Comparison of ENCODE assay signal across 1 cellular context in genomic region chr1:85202092-85202863, GRCh38.
A peak's percentile ranks its signal among the peaks of the same experiment; 100 is the strongest.
TF ChIP-seq lines count a peak whose summit lies in the region.

No MANE protein-coding gene starts in this region.

TF ChIP-seq in HepG2, 621 proteins besides CTCF, POLR2A, EP300 and RAD21 (continued from another document):
- TF ChIP-seq, protein P1, sequence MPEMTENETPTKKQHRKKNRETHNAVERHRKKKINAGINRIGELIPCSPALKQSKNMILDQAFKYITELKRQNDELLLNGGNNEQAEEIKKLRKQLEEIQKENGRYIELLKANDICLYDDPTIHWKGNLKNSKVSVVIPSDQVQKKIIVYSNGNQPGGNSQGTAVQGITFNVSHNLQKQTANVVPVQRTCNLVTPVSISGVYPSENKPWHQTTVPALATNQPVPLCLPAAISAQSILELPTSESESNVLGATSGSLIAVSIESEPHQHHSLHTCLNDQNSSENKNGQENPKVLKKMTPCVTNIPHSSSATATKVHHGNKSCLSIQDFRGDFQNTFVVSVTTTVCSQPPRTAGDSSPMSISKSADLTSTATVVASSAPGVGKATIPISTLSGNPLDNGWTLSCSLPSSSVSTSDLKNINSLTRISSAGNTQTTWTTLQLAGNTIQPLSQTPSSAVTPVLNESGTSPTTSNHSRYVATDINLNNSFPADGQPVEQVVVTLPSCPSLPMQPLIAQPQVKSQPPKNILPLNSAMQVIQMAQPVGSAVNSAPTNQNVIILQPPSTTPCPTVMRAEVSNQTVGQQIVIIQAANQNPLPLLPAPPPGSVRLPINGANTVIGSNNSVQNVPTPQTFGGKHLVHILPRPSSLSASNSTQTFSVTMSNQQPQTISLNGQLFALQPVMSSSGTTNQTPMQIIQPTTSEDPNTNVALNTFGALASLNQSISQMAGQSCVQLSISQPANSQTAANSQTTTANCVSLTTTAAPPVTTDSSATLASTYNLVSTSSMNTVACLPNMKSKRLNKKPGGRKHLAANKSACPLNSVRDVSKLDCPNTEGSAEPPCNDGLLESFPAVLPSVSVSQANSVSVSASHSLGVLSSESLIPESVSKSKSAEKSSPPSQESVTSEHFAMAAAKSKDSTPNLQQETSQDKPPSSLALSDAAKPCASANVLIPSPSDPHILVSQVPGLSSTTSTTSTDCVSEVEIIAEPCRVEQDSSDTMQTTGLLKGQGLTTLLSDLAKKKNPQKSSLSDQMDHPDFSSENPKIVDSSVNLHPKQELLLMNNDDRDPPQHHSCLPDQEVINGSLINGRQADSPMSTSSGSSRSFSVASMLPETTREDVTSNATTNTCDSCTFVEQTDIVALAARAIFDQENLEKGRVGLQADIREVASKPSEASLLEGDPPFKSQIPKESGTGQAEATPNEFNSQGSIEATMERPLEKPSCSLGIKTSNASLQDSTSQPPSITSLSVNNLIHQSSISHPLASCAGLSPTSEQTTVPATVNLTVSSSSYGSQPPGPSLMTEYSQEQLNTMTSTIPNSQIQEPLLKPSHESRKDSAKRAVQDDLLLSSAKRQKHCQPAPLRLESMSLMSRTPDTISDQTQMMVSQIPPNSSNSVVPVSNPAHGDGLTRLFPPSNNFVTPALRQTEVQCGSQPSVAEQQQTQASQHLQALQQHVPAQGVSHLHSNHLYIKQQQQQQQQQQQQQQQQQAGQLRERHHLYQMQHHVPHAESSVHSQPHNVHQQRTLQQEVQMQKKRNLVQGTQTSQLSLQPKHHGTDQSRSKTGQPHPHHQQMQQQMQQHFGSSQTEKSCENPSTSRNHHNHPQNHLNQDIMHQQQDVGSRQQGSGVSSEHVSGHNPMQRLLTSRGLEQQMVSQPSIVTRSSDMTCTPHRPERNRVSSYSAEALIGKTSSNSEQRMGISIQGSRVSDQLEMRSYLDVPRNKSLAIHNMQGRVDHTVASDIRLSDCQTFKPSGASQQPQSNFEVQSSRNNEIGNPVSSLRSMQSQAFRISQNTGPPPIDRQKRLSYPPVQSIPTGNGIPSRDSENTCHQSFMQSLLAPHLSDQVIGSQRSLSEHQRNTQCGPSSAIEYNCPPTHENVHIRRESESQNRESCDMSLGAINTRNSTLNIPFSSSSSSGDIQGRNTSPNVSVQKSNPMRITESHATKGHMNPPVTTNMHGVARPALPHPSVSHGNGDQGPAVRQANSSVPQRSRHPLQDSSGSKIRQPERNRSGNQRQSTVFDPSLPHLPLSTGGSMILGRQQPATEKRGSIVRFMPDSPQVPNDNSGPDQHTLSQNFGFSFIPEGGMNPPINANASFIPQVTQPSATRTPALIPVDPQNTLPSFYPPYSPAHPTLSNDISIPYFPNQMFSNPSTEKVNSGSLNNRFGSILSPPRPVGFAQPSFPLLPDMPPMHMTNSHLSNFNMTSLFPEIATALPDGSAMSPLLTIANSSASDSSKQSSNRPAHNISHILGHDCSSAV (CRISPR knock-in tag; IDR thresholded peaks at IDR 0.05; ENCODE audit: borderline replicate concordance) = no peak
- 0 out of 2 replicates have a peak, but pooled peaks have one; percentile 2 for TF ChIP-seq ZSCAN5A (CRISPR knock-in tag; IDR thresholded peaks at IDR 0.05; ENCODE audit: borderline replicate concordance)
- TF ChIP-seq EED (CRISPR knock-in tag; IDR thresholded peaks at IDR 0.05) = no peak
- 0 out of 2 replicates have a peak, but pooled peaks have one; percentile 16 for TF ChIP-seq TMF1 (CRISPR knock-in tag; IDR thresholded peaks at IDR 0.05; ENCODE audit: low read depth)
- TF ChIP-seq CBX2 (IDR thresholded peaks at IDR 0.05; ENCODE audit: low read depth, low read length) = peak; percentile 66; the same call in 1 of the 2 replicates
- TF ChIP-seq CBX2 (CRISPR knock-in tag; IDR thresholded peaks at IDR 0.05; ENCODE audit: low read depth) = no peak
TF ChIP-seq in HepG2: peak in this region for 4.
